ENCODE assay signal across 26 cellular contexts in the genomic region with DNA sequence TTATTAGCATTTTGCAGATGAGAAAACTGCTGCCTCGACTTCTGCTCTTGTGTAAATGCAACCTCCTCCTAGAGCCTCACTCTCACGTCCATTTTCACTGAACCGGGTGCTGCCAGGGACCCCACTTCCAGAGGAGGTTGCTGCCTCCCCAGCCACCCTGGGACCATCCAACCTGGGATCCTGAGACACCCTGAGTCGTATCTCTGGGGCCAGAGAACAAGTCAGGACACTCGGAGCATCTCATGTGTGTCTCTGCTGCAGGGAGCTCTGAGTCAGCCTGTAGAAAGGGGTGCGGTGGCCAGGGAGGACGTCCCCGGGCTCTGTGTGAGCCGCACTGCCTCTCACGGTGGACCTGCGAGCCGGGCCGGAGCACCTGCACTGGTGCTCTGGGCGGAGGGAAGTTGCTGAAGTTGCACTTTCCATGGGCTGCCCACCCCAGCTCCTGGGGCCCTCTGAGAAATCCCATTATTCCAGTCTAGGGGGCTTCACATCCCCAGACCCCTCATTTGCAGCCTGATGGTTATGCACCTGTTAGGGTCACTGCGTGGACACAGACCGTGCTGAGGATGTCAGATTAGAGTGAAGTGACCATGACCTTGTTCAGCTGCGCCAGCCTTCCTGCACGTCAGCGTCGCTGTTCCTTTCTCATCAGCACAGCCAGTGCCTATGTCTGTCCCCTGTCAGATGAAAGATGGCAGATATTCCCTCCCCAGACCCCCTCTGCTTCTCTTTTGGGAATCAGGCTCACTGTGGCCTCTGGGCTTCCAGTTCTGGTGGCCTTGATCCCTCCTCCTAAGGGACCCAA.
DNase-seq lines count a peak whose midpoint lies in the region; ATAC-seq, FAIRE-seq and TF ChIP-seq lines count a peak whose summit lies in the region.
"Had no signal": no experiment of that assay in that cellular context is flagged by ENCODE, and none has a peak within 500 bp of the region (broad histone marks: within the 10 kb centered on the region; RNA-seq: fewer than 3 reads in every experiment).

No MANE protein-coding gene starts in this region.

- peaks cover 8% of the 10 kb centered on the region for H3K9me3 Mint-ChIP-seq in activated CD4-positive, alpha-beta memory T cell treated with anti-CD3 and anti-CD28 coated beads for 36 hours

- TF ChIP-seq POLR2A in K562 (conservative IDR thresholded peaks at IDR 0.05): no peak

- no peaks in the 10 kb centered on the region for H3K9me1 ChIP-seq in K562 (ENCODE audit: control insufficient read depth, insufficient read depth, low read length)

- intact Hi-C loops in K562 (cut with micrococcal nuclease): no loop called here
- intact Hi-C loops in activated CD4-positive, alpha-beta memory T cell treated with anti-CD3 and anti-CD28 coated beads for 36 hours (cut with micrococcal nuclease): no loop called here

- in situ Hi-C loops in K562 (cut with MboI): no loop called here

- H3K27ac ChIP-seq in K562 (ENCODE audit: extremely low read depth, low read depth, low read length) (no peak overlapping the region), muscle layer of duodenum (ENCODE audit: low read length) (peak overlapping the region; percentile 90), stomach smooth muscle (ENCODE audit: low read length) (peak overlapping the region; percentile 100)
- H3K27ac ChIP-seq: RWPE1 had no signal

- DNase-seq in BE2C: peak; percentile 6
- no peak for DNase-seq in K562 (ENCODE audit: extremely low read depth in 1 of 4, low spot score in 3 of 4)
- no peak for DNase-seq in NCI-H524 (lab: John Stamatoyannopoulos, UW)
- no peak for DNase-seq in activated CD4-positive, alpha-beta memory T cell treated with anti-CD3 and anti-CD28 coated beads for 36 hours
- DNase-seq: ACHN; H9; MM.1S; naive B cell; NCI-H2081 treated with DMSO at 0.1 percent for 48 hours; NCI-H226; stimulated activated CD4-positive, alpha-beta T cell treated with anti-CD3 and anti-CD28 coated beads, Interleukin-2, amount 100 ng/mL, for 24 hours; substantia nigra; T-helper 1 cell had no signal

- H3K36me3 Mint-ChIP-seq in activated CD4-positive, alpha-beta memory T cell treated with anti-CD3 and anti-CD28 coated beads for 36 hours: peaks cover 6% of the 10 kb centered on the region

- H3K4me1 Mint-ChIP-seq in activated CD4-positive, alpha-beta memory T cell treated with anti-CD3 and anti-CD28 coated beads for 36 hours (ENCODE audit: low read depth): peaks cover 8% of the 10 kb centered on the region

- H3K27ac Mint-ChIP-seq in activated CD4-positive, alpha-beta memory T cell treated with anti-CD3 and anti-CD28 coated beads for 36 hours: no peak overlapping the region
- H3K27ac Mint-ChIP-seq: activated CD8-positive, alpha-beta T cell treated with anti-CD3 and anti-CD28 coated beads, Interleukin-2, amount 10 ng/mL, durations not matched to agents 7 days and 5 days; activated naive CD8-positive, alpha-beta T cell; dendritic cell treated with granulocyte-macrophage colony-stimulating factor and Interleukin-4, amounts not matched to agents 40 ng/mL and 50 ng/mL, for 4 days had no signal

- no peak overlapping the region for H2AFZ ChIP-seq in K562 (ENCODE audit: low read depth, low read length)

- H3K9me3 ChIP-seq in BE2C: peaks cover 2% of the 10 kb centered on the region; the same call in 1 of the 2 replicates
- no peaks in the 10 kb centered on the region for H3K9me3 ChIP-seq in K562 (replicated peaks; ENCODE audit: control insufficient read depth, insufficient read depth, low read depth, low read length)
- peaks cover 2 to 4% of the 10 kb centered on the region in 2 donors for H3K9me3 ChIP-seq in muscle layer of duodenum (ENCODE audit: control insufficient read depth in 1 of 2, low read length in 2 of 2)
- H3K9me3 ChIP-seq in stomach smooth muscle (ENCODE audit: control insufficient read depth in 2 of 2, low read length in 2 of 2): no peaks in the 10 kb centered on the region
- H3K9me3 ChIP-seq: ovary had no signal

- POLR2A ChIA-PET in K562 (lab: Yijun Ruan, JAX): interaction anchor here (0.7 kb wide), 1 partner anchor 456 kb away, joined by 3 read pairs; no protein-coding TSS in a partner anchor
- POLR2A ChIA-PET in activated CD4-positive, alpha-beta memory T cell treated with anti-CD3 and anti-CD28 coated beads for 36 hours (lab: Charles Lee): no interaction called here

- H3K9ac ChIP-seq in K562 (ENCODE audit: insufficient read depth in 1 of 2, low read depth in 2 of 2, low read length in 2 of 2): no peak overlapping the region
- peak overlapping the region; percentile 21 to 93 for H3K9ac ChIP-seq in stomach smooth muscle (ENCODE audit: low read length in 2 of 2)

- TF ChIP-seq RAD21 in K562 (CRISPR knock-in tag; conservative IDR thresholded peaks at IDR 0.05 in 1 of 2, IDR thresholded peaks at IDR 0.05 in 1 of 2): no peak

- no peak overlapping the region for H3K4me3 Mint-ChIP-seq in activated CD4-positive, alpha-beta memory T cell treated with anti-CD3 and anti-CD28 coated beads for 36 hours
- H3K4me3 Mint-ChIP-seq: activated naive CD8-positive, alpha-beta T cell; dendritic cell treated with granulocyte-macrophage colony-stimulating factor and Interleukin-4, amounts not matched to agents 40 ng/mL and 50 ng/mL, for 4 days; H9 had no signal

- H3K4me2 ChIP-seq in K562 (ENCODE audit: insufficient read depth, low read length): no peak overlapping the region
- H3K4me2 ChIP-seq: smooth muscle cell had no signal

- no peaks in the 10 kb centered on the region for H3K27me3 ChIP-seq in BE2C
- H3K27me3 ChIP-seq in K562 (ENCODE audit: control insufficient read depth in 2 of 2, insufficient read depth in 2 of 2, low read length in 2 of 2): peaks cover 37 to 66% of the 10 kb centered on the region in 2 experiments
- H3K27me3 ChIP-seq in muscle layer of duodenum (ENCODE audit: low read depth, low read length): no peaks in the 10 kb centered on the region
- H3K27me3 ChIP-seq in stomach smooth muscle (ENCODE audit: control insufficient read depth in 1 of 2, insufficient read depth in 2 of 2, low read length in 2 of 2): no peaks in the 10 kb centered on the region
- H3K27me3 ChIP-seq: ascending aorta, ovary had no signal

- no peaks in the 10 kb centered on the region for H3K27me3 Mint-ChIP-seq in activated CD4-positive, alpha-beta memory T cell treated with anti-CD3 and anti-CD28 coated beads for 36 hours
- H3K27me3 Mint-ChIP-seq: activated naive CD8-positive, alpha-beta T cell had no signal

- WGBS in K562 (ENCODE audit: insufficient coverage, low coverage, missing lambda C conversion rate): 2% methylated on average over 20 of the region's 20 CpGs

- peak; percentile 35 for ATAC-seq in K562
- no peak for ATAC-seq in GM19328 (IDR thresholded peaks at IDR 0.05; ENCODE audit: unreplicated experiment)
- ATAC-seq: activated CD4-positive, CD25-positive, alpha-beta regulatory T cell treated with anti-CD3 and anti-CD28 coated beads, Interleukin-2, amount 50 U/mL, for 24 hours; left lobe of liver had no signal

- H3K4me3 ChIP-seq in BE2C (ENCODE audit: low read depth, low read length) (no peak overlapping the region), K562 (no peak overlapping the region), muscle layer of duodenum (ENCODE audit: low read depth in 1 of 2, low read length in 2 of 2) (no peak overlapping the region), stomach smooth muscle (ENCODE audit: low read length in 2 of 2) (no peak overlapping the region)
- H3K4me3 ChIP-seq: ascending aorta, ovary, smooth muscle cell had no signal

- no peak for TF ChIP-seq CTCF in BE2C (IDR thresholded peaks at IDR 0.05; ENCODE audit: low read depth, low read length)
- TF ChIP-seq CTCF in K562 (IDR thresholded peaks at IDR 0.05 in 2 of 3, conservative IDR thresholded peaks at IDR 0.05 in 1 of 3; ENCODE audit: insufficient read depth in 2 of 3, low read depth in 1 of 3, low read length in 3 of 3): no peak

- TF ChIP-seq EP300 in K562 (IDR thresholded peaks at IDR 0.05; ENCODE audit: low read length): no peak

- no peaks in the 10 kb centered on the region for H3K79me2 ChIP-seq in K562 (ENCODE audit: control insufficient read depth, insufficient read depth, low read length)

- CTCF ChIA-PET in K562 (lab: Yijun Ruan, JAX; ENCODE audit: low intra/inter-chr PET ratio): no interaction called here
- CTCF ChIA-PET in activated CD4-positive, alpha-beta memory T cell treated with anti-CD3 and anti-CD28 coated beads for 36 hours (lab: Charles Lee): interaction anchor here (3.2 kb wide), 1 partner anchor 8 kb away, joined by 8 read pairs; no protein-coding TSS in a partner anchor

- H4K20me1 ChIP-seq in K562 (replicated peaks; ENCODE audit: control insufficient read depth, insufficient read depth, low read length): peaks cover 4% of the 10 kb centered on the region; the same call in 1 of the 2 replicates

- BruUV-seq in K562 (replicated peaks; lab: Mats Ljungman, UMichigan): no TSS peak

- H3K36me3 ChIP-seq in BE2C (no peaks in the 10 kb centered on the region), K562 (ENCODE audit: control insufficient read depth, insufficient read depth, low read length) (no peaks in the 10 kb centered on the region), muscle layer of duodenum (ENCODE audit: control insufficient read depth in 1 of 2, insufficient read depth in 2 of 2, low read length in 2 of 2) (no peaks in the 10 kb centered on the region), stomach smooth muscle (ENCODE audit: control insufficient read depth in 2 of 2, insufficient read depth in 2 of 2, low read length in 2 of 2) (no peaks in the 10 kb centered on the region)
- H3K36me3 ChIP-seq: ascending aorta, ovary had no signal

- no peak for FAIRE-seq in K562 (lab: Jason Lieb, UNC)
- FAIRE-seq: endometrium had no signal

- H3K4me1 ChIP-seq in BE2C (peaks cover 30% of the 10 kb centered on the region), K562 (replicated peaks in 1 of 2; ENCODE audit: control insufficient read depth in 2 of 2, insufficient read depth in 2 of 2, low read length in 2 of 2) (no peaks in the 10 kb centered on the region), muscle layer of duodenum (ENCODE audit: control insufficient read depth in 1 of 2, insufficient read depth in 2 of 2, low read length in 2 of 2) (peaks cover 4 to 31% of the 10 kb centered on the region in 2 donors), stomach smooth muscle (ENCODE audit: control insufficient read depth, insufficient read depth, low read length) (peaks cover 54% of the 10 kb centered on the region)

TF ChIP-seq in K562, 482 proteins besides CTCF, POLR2A, EP300 and RAD21 (continues in another document):
- TF ChIP-seq CREM (IDR thresholded peaks at IDR 0.05; ENCODE audit: low read depth) (no peak), RBM17 (IDR thresholded peaks at IDR 0.05; ENCODE audit: borderline replicate concordance, low read depth, low read length) (no peak), ZNF79 (CRISPR knock-in tag; IDR thresholded peaks at IDR 0.05; ENCODE audit: low read depth) (no peak)
- TF ChIP-seq, protein P1, sequence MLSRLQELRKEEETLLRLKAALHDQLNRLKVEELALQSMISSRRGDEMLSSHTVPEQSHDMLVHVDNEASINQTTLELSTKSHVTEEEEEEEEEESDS (CRISPR knock-in tag; IDR thresholded peaks at IDR 0.05): no peak

Comparison
In these comparisons a context has a peak if more than half of its experiments do, and no peak if none do; other contexts are left out.
1. H3K9ac ChIP-seq: peak in stomach smooth muscle (2 of 2); none in K562 (0 of 2).